Comparison of ENCODE assay signal across 8 cellular contexts in the genomic region with DNA sequence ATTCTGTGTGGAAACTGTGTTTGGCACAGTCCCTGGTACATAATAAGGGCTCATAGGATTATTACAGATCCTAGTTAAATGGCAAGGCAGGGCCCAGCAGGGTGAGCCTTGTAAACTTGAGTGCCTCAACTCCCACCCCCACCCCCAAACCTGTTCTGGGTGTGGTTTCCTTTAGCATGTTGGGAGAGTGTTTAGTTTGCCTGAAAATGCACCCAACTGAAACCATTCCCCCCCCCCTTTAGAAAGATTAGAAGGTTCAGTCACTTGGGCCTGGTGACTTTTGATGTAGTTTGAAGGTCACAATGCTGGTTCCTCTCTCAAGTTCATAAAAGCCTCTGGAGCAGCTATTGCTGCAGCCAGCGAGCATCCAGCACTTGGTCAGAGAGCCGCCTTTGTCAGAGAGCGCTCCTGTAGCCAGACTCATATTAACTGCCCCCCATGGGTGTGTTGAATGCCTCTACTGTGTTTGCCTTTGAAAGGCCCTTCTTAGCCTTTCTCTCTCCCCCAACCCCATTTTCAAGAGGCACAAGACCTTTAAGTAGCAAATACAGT.
A peak's percentile ranks its signal among the peaks of the same experiment; 100 is the strongest.
DNase-seq lines count a peak whose midpoint lies in the region; ATAC-seq, FAIRE-seq and TF ChIP-seq lines count a peak whose summit lies in the region.

No MANE protein-coding gene starts in this region.

- DNase-seq in KBM-7, result peak; percentile 33
- peak; percentile 85 for DNase-seq in colonic mucosa
- no peak for DNase-seq in progenitor cell of endocrine pancreas (ENCODE audit: low spot score, unreplicated experiment)
- DNase-seq in pancreas, result no peak
- DNase-seq in T-helper 9 cell, result no peak

- H3K27me3 ChIP-seq in colonic mucosa, result no peaks in the 10 kb centered on the region
- no peaks in the 10 kb centered on the region for H3K27me3 ChIP-seq in pancreas

- ATAC-seq in GM18873 (IDR thresholded peaks at IDR 0.05; ENCODE audit: low FRiP score, unreplicated experiment) (peak; percentile 8), HG03095 (IDR thresholded peaks at IDR 0.05; ENCODE audit: unreplicated experiment) (no peak), pancreas (no peak), GM19467 (IDR thresholded peaks at IDR 0.05; ENCODE audit: unreplicated experiment) (no peak)

- no peak overlapping the region for H3K4me3 ChIP-seq in colonic mucosa
- no peak overlapping the region for H3K4me3 ChIP-seq in pancreas

- H3K27ac ChIP-seq in colonic mucosa, result peak overlapping the region; percentile 88
- peak overlapping the region in 2 of 4 donors; percentile 68 to 94 for H3K27ac ChIP-seq in pancreas

- in situ Hi-C loops in KBM-7 (cut with MboI; ENCODE audit: low pct_unique_long_range_greater_than_20kb, low sequenced_read_pairs), result no loop called here

- peaks cover 2% of the 10 kb centered on the region for H3K36me3 Mint-ChIP-seq in progenitor cell of endocrine pancreas (ENCODE audit: insufficient read depth)

- peak overlapping the region; percentile 41 to 80 for H3K9ac ChIP-seq in colonic mucosa (ENCODE audit: low read depth in 2 of 2, low read length in 2 of 2)

- no peak for TF ChIP-seq CTCF in colonic mucosa (IDR thresholded peaks at IDR 0.05)
- no peak for TF ChIP-seq CTCF in progenitor cell of endocrine pancreas (IDR thresholded peaks at IDR 0.05; ENCODE audit: unreplicated experiment)
- TF ChIP-seq CTCF in pancreas (IDR thresholded peaks at IDR 0.05), result no peak

- intact Hi-C loops in colonic mucosa (cut with DNase I) (no loop called here), pancreas (cut with DNase I) (no loop called here)

- 79 to 83% methylated on average over 3 of the region's 3 CpGs for WGBS in pancreas, 2 donors

- peak overlapping the region; percentile 20 for H3K4me3 Mint-ChIP-seq in progenitor cell of endocrine pancreas (ENCODE audit: low read depth)

- no peaks in the 10 kb centered on the region for H3K9me3 ChIP-seq in colonic mucosa
- H3K9me3 ChIP-seq in pancreas, result no peaks in the 10 kb centered on the region

- H3K27ac Mint-ChIP-seq in progenitor cell of endocrine pancreas, result peak overlapping the region; percentile 96

- H3K4me1 ChIP-seq in colonic mucosa, result peaks cover 24% of the 10 kb centered on the region
- peaks cover 69 to 97% (median 88%) of the 10 kb centered on the region in 3 donors for H3K4me1 ChIP-seq in pancreas

- peaks cover 85% of the 10 kb centered on the region for H3K4me1 Mint-ChIP-seq in progenitor cell of endocrine pancreas (ENCODE audit: low read depth)

- H3K27me3 Mint-ChIP-seq in progenitor cell of endocrine pancreas, result no peaks in the 10 kb centered on the region

- no peaks in the 10 kb centered on the region for H3K36me3 ChIP-seq in colonic mucosa
- H3K36me3 ChIP-seq in pancreas, result no peaks in the 10 kb centered on the region

- no peak for FAIRE-seq in pancreas (lab: Jason Lieb, UNC)

- H3K9me3 Mint-ChIP-seq in progenitor cell of endocrine pancreas (ENCODE audit: low read depth), result no peaks in the 10 kb centered on the region

Comparison
In these comparisons a context has a peak if more than half of its experiments do, and no peak if none do; other contexts are left out.
1. DNase-seq: peak in KBM-7 (single experiment) and colonic mucosa (single experiment); none in progenitor cell of endocrine pancreas (single experiment), pancreas (0 of 6) and T-helper 9 cell (single experiment).